ENCODE assay signal across 24 cellular contexts in the genomic region with DNA sequence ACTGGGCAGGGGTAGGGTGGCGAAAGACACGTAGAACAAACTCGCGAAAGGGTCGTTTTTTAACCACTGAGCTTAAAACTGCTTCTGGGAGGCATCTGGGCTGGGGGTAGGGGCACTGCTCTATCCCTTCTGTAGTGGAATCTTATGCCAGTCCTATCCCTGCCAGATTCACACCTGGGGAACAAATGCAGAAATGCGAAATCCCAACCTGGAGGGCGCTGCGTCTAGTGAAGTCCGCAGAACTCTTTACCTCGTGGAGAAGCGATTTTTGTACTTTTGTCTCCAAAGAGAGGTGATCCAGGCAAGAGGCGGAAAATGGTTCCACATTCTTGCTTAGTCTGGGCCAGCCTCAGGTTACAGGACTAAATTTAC. TPM values are rescaled to one million over a fixed set of nuclear protein-coding genes. Genes with fewer than 3 reads are reported as not detected.
A peak's percentile ranks its signal among the peaks of the same experiment; 100 is the strongest.
DNase-seq lines count a peak whose midpoint lies in the region; ATAC-seq, FAIRE-seq and TF ChIP-seq lines count a peak whose summit lies in the region.
"Had no signal": no experiment of that assay in that cellular context is flagged by ENCODE, and none has a peak within 500 bp of the region (broad histone marks: within the 10 kb centered on the region; RNA-seq: fewer than 3 reads in every experiment).

No MANE protein-coding gene starts in this region.

- H3K18ac ChIP-seq in H1 (ENCODE audit: extremely low read depth, low read length): no peak overlapping the region

- ATAC-seq in activated CD4-positive, alpha-beta T cell treated with anti-CD3 and anti-CD28 coated beads for 36 hours: peak; percentile 4
- no peak for ATAC-seq in HG03565 (IDR thresholded peaks at IDR 0.05; ENCODE audit: unreplicated experiment)
- ATAC-seq: PC-3 had no signal

- no peak for TF ChIP-seq RAD21 in H1 (IDR thresholded peaks at IDR 0.05 in 1 of 2, conservative IDR thresholded peaks at IDR 0.05 in 1 of 2; ENCODE audit: low read depth in 2 of 2, low read length in 2 of 2)

- no peaks in the 10 kb centered on the region for H3K79me1 ChIP-seq in H1 (ENCODE audit: low read depth, low read length)

- DNase-seq in activated CD4-positive, alpha-beta T cell treated with anti-CD3 and anti-CD28 coated beads for 36 hours: no peak
- DNase-seq in activated CD4-positive, alpha-beta T cell treated with anti-CD3 and anti-CD28 coated beads, Interleukin-2, amount 50 U/mL, for 4 hours: no peak
- peak; percentile 56 for DNase-seq in H7
- DNase-seq in H1 (ENCODE audit: low read depth in 1 of 2, low spot score in 2 of 2): no peak
- DNase-seq in nephron progenitor cell: peak; percentile 5
- no peak for DNase-seq in lower leg skin (ENCODE audit: low spot score in 2 of 2)
- no peak for DNase-seq in cerebellar cortex (ENCODE audit: low spot score)
- DNase-seq: GOT3, NCI-H1048, NCI-H526 treated with DMSO at 0.1 percent for 48 hours, PC-3 had no signal

- 8% methylated on average over 12 of the region's 12 CpGs; no CpG with 5 or more reads in 1 of the 2 experiments for WGBS in H1 (ENCODE audit: extremely low coverage in 1 of 2, insufficient coverage in 1 of 2, insufficient read length in 1 of 2, insufficient replicate concordance in 2 of 2, low coverage in 1 of 2, low lambda C conversion rate in 2 of 2, missing lambda C conversion rate in 1 of 2), 2 experiments
- WGBS in lower leg skin, 2 donors: 30 to 34% methylated on average over 12 of the region's 12 CpGs

- no peak for TF ChIP-seq POLR2A in H1 (IDR thresholded peaks at IDR 0.05; ENCODE audit: control extremely low read depth in 1 of 2, low read depth in 2 of 2, low read length in 2 of 2)
- no peak for TF ChIP-seq POLR2A in lower leg skin (IDR thresholded peaks at IDR 0.05)

- TF ChIP-seq EP300 in H1 (IDR thresholded peaks at IDR 0.05; ENCODE audit: borderline replicate concordance in 1 of 2, low read depth in 2 of 2, low read length in 2 of 2): no peak

- no peak overlapping the region for H3K4ac ChIP-seq in H1 (replicated peaks; ENCODE audit: insufficient read length, low read depth, low read length)

- H3K27me3 Mint-ChIP-seq in activated CD4-positive, alpha-beta T cell treated with anti-CD3 and anti-CD28 coated beads for 36 hours: peaks cover 72% of the 10 kb centered on the region
- peaks cover 100% of the 10 kb centered on the region for H3K27me3 Mint-ChIP-seq in nephron progenitor cell (ENCODE audit: low read depth, poor library complexity)

- intact Hi-C loops in activated CD4-positive, alpha-beta T cell treated with anti-CD3 and anti-CD28 coated beads for 36 hours (cut with DNase I, micrococcal nuclease): loop anchor here in 1 of 2 experiments (10.0 kb wide), 1 partner anchor 518 kb away; no protein-coding TSS in a partner anchor
- intact Hi-C loops in lower leg skin (cut with DNase I; ENCODE audit: low total_unique reads): no loop called here

- no peak overlapping the region for H4K5ac ChIP-seq in H1 (ENCODE audit: insufficient read length, low read depth, low read length)

- no peaks in the 10 kb centered on the region for H3K9me3 ChIP-seq in H1 (ENCODE audit: insufficient read depth in 2 of 2, low read depth in 1 of 2, low read length in 1 of 2)
- H3K9me3 ChIP-seq: ascending aorta, SJSA1 had no signal

- POLR2A ChIA-PET in activated CD4-positive, alpha-beta T cell treated with anti-CD3 and anti-CD28 coated beads for 36 hours (lab: Charles Lee): no interaction called here
- POLR2A ChIA-PET in H1 (lab: Charles Lee; ENCODE audit: partially characterized antibody): interaction anchor here (0.6 kb wide), 2 partner anchors 145 to 266 kb away, joined by 3 read pairs; partner anchors contain the start of gene TANK

- H3K27me3 ChIP-seq in H7 (ENCODE audit: control insufficient read depth, insufficient read depth, low read length): peaks cover 88% of the 10 kb centered on the region
- H3K27me3 ChIP-seq in H1 (replicated peaks in 1 of 4; ENCODE audit: control insufficient read depth in 3 of 4, extremely low read depth in 1 of 4, insufficient read depth in 3 of 4, low read length in 3 of 4): peaks cover 74 to 83% (median 80%) of the 10 kb centered on the region in 4 experiments

- CTCF ChIA-PET in activated CD4-positive, alpha-beta T cell treated with anti-CD3 and anti-CD28 coated beads for 36 hours (lab: Charles Lee): interaction anchor here (1.0 to 2.3 kb wide), 2 partner anchors 9 to 10 kb away, joined by 4 to 8 read pairs; partner anchors contain the start of gene TBR1
- CTCF ChIA-PET in H1 (lab: Charles Lee; ENCODE audit: partially characterized antibody): interaction anchor here (0.6 to 3.7 kb wide), 3 partner anchors 11 to 167 kb away, joined by 3 to 16 read pairs (median 4); partner anchors contain the start of gene TBR1

- no peak overlapping the region for H3K27ac Mint-ChIP-seq in activated CD4-positive, alpha-beta T cell treated with anti-CD3 and anti-CD28 coated beads for 36 hours
- no peak overlapping the region for H3K27ac Mint-ChIP-seq in nephron progenitor cell

- H3K4me3 ChIP-seq in H7 (ENCODE audit: insufficient read depth, low read depth, low read length) (no peak overlapping the region), H1 (ENCODE audit: extremely low read depth in 1 of 4, insufficient read depth in 2 of 4, low read depth in 3 of 4, low read length in 4 of 4) (peak overlapping the region in 1 of 4 experiments; percentile 54; a peak in 2 of 8 replicates), lower leg skin (ENCODE audit: low read depth, poor library complexity, severe bottlenecking) (no peak overlapping the region)
- H3K4me3 ChIP-seq: lung, SJSA1 had no signal

- H2BK5ac ChIP-seq in H1 (ENCODE audit: low read depth, low read length): no peak overlapping the region

- no peak overlapping the region for H3K23ac ChIP-seq in H1 (ENCODE audit: insufficient read length)

- peaks cover 3% of the 10 kb centered on the region for H3K36me3 Mint-ChIP-seq in activated CD4-positive, alpha-beta T cell treated with anti-CD3 and anti-CD28 coated beads for 36 hours (ENCODE audit: low read depth)
- H3K36me3 Mint-ChIP-seq in nephron progenitor cell (ENCODE audit: low read depth): no peaks in the 10 kb centered on the region

- H3K9me3 Mint-ChIP-seq in activated CD4-positive, alpha-beta T cell treated with anti-CD3 and anti-CD28 coated beads for 36 hours (ENCODE audit: low read depth): peaks cover 1% of the 10 kb centered on the region
- H3K9me3 Mint-ChIP-seq in nephron progenitor cell: no peaks in the 10 kb centered on the region

- H3K14ac ChIP-seq in H1 (ENCODE audit: insufficient read length): no peak overlapping the region

- H4K20me1 ChIP-seq in H1 (replicated peaks in 1 of 2; ENCODE audit: control insufficient read depth in 1 of 2, insufficient read depth in 2 of 2, low read length in 2 of 2): peaks cover 3 to 19% of the 10 kb centered on the region in 2 experiments

- peak overlapping the region; percentile 43; the same call in 1 of the 2 replicates for H2AK5ac ChIP-seq in H1 (ENCODE audit: low read depth, low read length)

- H3K4me1 Mint-ChIP-seq in activated CD4-positive, alpha-beta T cell treated with anti-CD3 and anti-CD28 coated beads for 36 hours: peaks cover 21% of the 10 kb centered on the region
- H3K4me1 Mint-ChIP-seq in nephron progenitor cell: peaks cover 14% of the 10 kb centered on the region

- H3K4me2 ChIP-seq in H1 (ENCODE audit: insufficient read depth in 1 of 2, low read depth in 2 of 2, low read length in 2 of 2): peak overlapping the region; percentile 71 to 77
- H3K4me2 ChIP-seq: KMS-11 had no signal

- H4K8ac ChIP-seq in H1 (ENCODE audit: extremely low read depth, insufficient read depth, low read length): no peak overlapping the region

- no peak for TF ChIP-seq CTCF in H1 (IDR thresholded peaks at IDR 0.05; ENCODE audit: control extremely low read depth in 1 of 3, insufficient read depth in 1 of 3, low read depth in 1 of 3, low read length in 3 of 3)
- no peak for TF ChIP-seq CTCF in nephron progenitor cell (IDR thresholded peaks at IDR 0.05)
- no peak for TF ChIP-seq CTCF in lower leg skin (IDR thresholded peaks at IDR 0.05)

- FAIRE-seq in H1 (lab: Jason Lieb, UNC): no peak
- FAIRE-seq: GM18507, urothelium cell line had no signal

- peak overlapping the region; percentile 20 for H3K4me3 Mint-ChIP-seq in activated CD4-positive, alpha-beta T cell treated with anti-CD3 and anti-CD28 coated beads for 36 hours
- no peak overlapping the region for H3K4me3 Mint-ChIP-seq in nephron progenitor cell

- no peak overlapping the region for H2BK15ac ChIP-seq in H1 (ENCODE audit: low read length)

- H2AFZ ChIP-seq in H1 (ENCODE audit: low read length): no peak overlapping the region

- H2BK20ac ChIP-seq in H1 (ENCODE audit: low read length): no peak overlapping the region

- peaks cover 12% of the 10 kb centered on the region for H3K23me2 ChIP-seq in H1 (ENCODE audit: low read depth, low read length)

- H2BK120ac ChIP-seq in H1 (replicated peaks; ENCODE audit: low read depth, low read length): no peak overlapping the region

- no peak overlapping the region for H3K27ac ChIP-seq in H1 (ENCODE audit: low read depth, low read length)
- H3K27ac ChIP-seq: ascending aorta, C4-2B, coronary artery, gastroesophageal sphincter, HL-60, KMS-11, SJSA1 had no signal

- no peak overlapping the region for H3K56ac ChIP-seq in H1 (replicated peaks; ENCODE audit: insufficient read length, low read depth, low read length)

- peaks cover 0 to 16% (median 4%) of the 10 kb centered on the region in 4 experiments; a peak in 5 of 7 replicates for H3K4me1 ChIP-seq in H1 (replicated peaks in 1 of 4; ENCODE audit: control insufficient read depth in 3 of 4, insufficient read depth in 4 of 4, low read length in 3 of 4)
- H3K4me1 ChIP-seq: ascending aorta, SJSA1 had no signal

- no peak overlapping the region for H4K91ac ChIP-seq in H1 (replicated peaks; ENCODE audit: insufficient read length, low read length)

- H3K9ac ChIP-seq in H1 (replicated peaks in 1 of 4; ENCODE audit: extremely low read depth in 1 of 4, low read depth in 3 of 4, low read length in 3 of 4): no peak overlapping the region
- H3K9ac ChIP-seq: KMS-11 had no signal

- H2BK12ac ChIP-seq in H1 (ENCODE audit: low read depth, low read length): no peak overlapping the region

- no peaks in the 10 kb centered on the region for H3K79me2 ChIP-seq in H1 (ENCODE audit: control insufficient read depth in 1 of 2, insufficient read depth in 2 of 2, low read length in 2 of 2)

- H3K36me3 ChIP-seq in H7 (replicated peaks; ENCODE audit: control insufficient read depth, insufficient read depth, low read length) (no peaks in the 10 kb centered on the region), H1 (ENCODE audit: control insufficient read depth in 2 of 4, insufficient read depth in 4 of 4, low read length in 3 of 4) (peaks cover 0 to 3% (median 0%) of the 10 kb centered on the region in 4 experiments; a peak in 1 of 8 replicates)
- H3K36me3 ChIP-seq: ascending aorta, gastroesophageal sphincter, SJSA1 had no signal

RNA-seq across cellular contexts. Expression of gene TBR1, which starts 10.3 kb away (rescaled TPM):
- under 1 TPM in 1 of 2 experiments, not detected in 1; 0.04 TPM for total RNA-seq in activated CD4-positive, alpha-beta T cell treated with anti-CD3 and anti-CD28 coated beads for 36 hours
- under 0.01 and 0.37 TPM in 2 replicates for total RNA-seq in H7 (2014; rRNA removed; shearing (Covaris generic))
- total RNA-seq in H1 (2021; fragmentation: NEBNext Ultra II Directional; extraction: Animal tissue kit (Norgen Biotek cat#: 25700)): not detected in 2 replicates
- 0.05 TPM in 1 of 2 replicates, not detected in the other for polyA plus RNA-seq in H1 (2011; rRNA removed)
- not detected for polyA plus RNA-seq in H1 (2011; cell fraction: cytosol; rRNA removed)
- polyA plus RNA-seq in H1 (2011; cell fraction: nucleus; rRNA removed): not detected
- polyA plus RNA-seq in H1 (2012, experiment 1 of 2): not detected in 4 replicates
- polyA plus RNA-seq in H1 (2012, experiment 2 of 2): not detected
- polyA plus RNA-seq in H1 (2013, experiment 1 of 2): not detected
- polyA plus RNA-seq in H1 (2013, experiment 2 of 2): not detected
- polyA minus RNA-seq in H1 (2011; rRNA and poly(A)+ RNA removed): not detected in 2 replicates
- not detected for polyA minus RNA-seq in H1 (2011; cell fraction: cytosol; rRNA and poly(A)+ RNA removed)
- polyA minus RNA-seq in H1 (2011; cell fraction: nucleus; rRNA and poly(A)+ RNA removed): not detected
- total RNA-seq in lower leg skin: under 1 TPM in 1 of 4 donors, not detected in 3; 0.06 TPM
- total RNA-seq: A172, ascending aorta, epithelial cell of proximal tubule, gastroesophageal sphincter, lung, PC-3 had no signal

Comparison
In these comparisons a context has a peak if more than half of its experiments do, and no peak if none do; other contexts are left out.
1. DNase-seq: peak in H7 (single experiment) and nephron progenitor cell (single experiment); none in activated CD4-positive, alpha-beta T cell treated with anti-CD3 and anti-CD28 coated beads for 36 hours (single experiment), activated CD4-positive, alpha-beta T cell treated with anti-CD3 and anti-CD28 coated beads, Interleukin-2, amount 50 U/mL, for 4 hours (0 of 2), H1 (0 of 2), lower leg skin (0 of 2) and cerebellar cortex (single experiment).